Comparison of ENCODE assay signal across 8 cellular contexts in the genomic region with DNA sequence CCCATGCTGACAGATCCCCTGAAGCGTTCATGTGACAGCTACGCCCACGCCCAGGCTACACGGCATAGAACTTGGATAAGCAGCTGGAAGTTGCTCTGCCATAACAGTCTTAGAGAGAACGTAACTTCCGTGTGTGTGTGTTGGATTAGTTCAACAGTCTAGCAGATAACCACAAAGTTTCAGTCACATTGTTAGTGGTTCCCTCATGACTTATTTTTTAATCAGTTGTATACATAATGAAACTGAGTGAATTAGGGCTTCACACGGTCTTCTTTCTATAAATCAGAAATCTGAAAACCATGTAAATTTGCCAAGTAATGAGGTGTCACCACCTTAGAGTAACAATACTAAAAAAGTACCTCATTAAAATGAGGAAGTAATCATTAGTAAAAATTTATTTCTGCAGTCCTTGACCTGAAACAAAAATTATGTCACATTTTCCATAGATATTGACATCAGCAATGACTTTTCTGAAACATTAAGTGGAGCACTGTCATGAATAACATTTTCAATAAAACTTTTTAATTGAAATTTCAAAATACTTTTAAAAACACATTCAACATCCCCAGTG. TPM values are rescaled to one million over a fixed set of nuclear protein-coding genes. Genes with fewer than 3 reads are reported as not detected.
A peak's percentile ranks its signal among the peaks of the same experiment; 100 is the strongest.
DNase-seq lines count a peak whose midpoint lies in the region; ATAC-seq and TF ChIP-seq lines count a peak whose summit lies in the region.

No MANE protein-coding gene starts in this region.

- intact Hi-C loops in CD14-positive monocyte (cut with micrococcal nuclease), result loop anchor here in 1 of 2 donors (5.0 kb wide), 1 partner anchor 63 kb away; no protein-coding TSS in a partner anchor

- H3K27me3 Mint-ChIP-seq in CD14-positive monocyte (ENCODE audit: low read depth in 3 of 3), result peaks cover 0 to 1% (median 1%) of the 10 kb centered on the region in 3 donors
- H3K27me3 Mint-ChIP-seq in activated T-helper 17 cell treated with anti-CD3 and anti-CD28 coated beads, Interleukin-2, amount 50 U/mL, for 72 hours, result no peaks in the 10 kb centered on the region

- TF ChIP-seq CTCF in CD14-positive monocyte (IDR thresholded peaks at IDR 0.05), result no peak

- no peaks in the 10 kb centered on the region for H3K36me3 Mint-ChIP-seq in CD14-positive monocyte
- no peaks in the 10 kb centered on the region for H3K36me3 Mint-ChIP-seq in activated T-helper 17 cell treated with anti-CD3 and anti-CD28 coated beads, Interleukin-2, amount 50 U/mL, for 72 hours (ENCODE audit: low read depth)

- H3K9me3 Mint-ChIP-seq in CD14-positive monocyte, result peaks cover 0 to 4% (median 0%) of the 10 kb centered on the region in 7 donors
- H3K9me3 Mint-ChIP-seq in activated T-helper 17 cell treated with anti-CD3 and anti-CD28 coated beads, Interleukin-2, amount 50 U/mL, for 72 hours, result peaks cover 6% of the 10 kb centered on the region

- no peak overlapping the region for H3K4me3 Mint-ChIP-seq in CD14-positive monocyte
- H3K4me3 Mint-ChIP-seq in activated T-helper 17 cell treated with anti-CD3 and anti-CD28 coated beads, Interleukin-2, amount 50 U/mL, for 72 hours, result no peak overlapping the region

- peak overlapping the region; percentile 30 to 90 (median 81) for H3K27ac Mint-ChIP-seq in CD14-positive monocyte
- peak overlapping the region; percentile 45 for H3K27ac Mint-ChIP-seq in activated T-helper 17 cell treated with anti-CD3 and anti-CD28 coated beads, Interleukin-2, amount 50 U/mL, for 72 hours

- DNase-seq in CD14-positive monocyte (ENCODE audit: low spot score), result peak; percentile 57
- DNase-seq in NCI-H1694 (lab: John Stamatoyannopoulos, UW), result no peak
- no peak for DNase-seq in HK-2 (ENCODE audit: unreplicated experiment)
- DNase-seq in NCI-H128 (lab: John Stamatoyannopoulos, UW; ENCODE audit: unreplicated experiment), result no peak
- no peak for DNase-seq in SKM-1 (lab: John Stamatoyannopoulos, UW; ENCODE audit: unreplicated experiment)

- ATAC-seq in GM19328 (IDR thresholded peaks at IDR 0.05; ENCODE audit: unreplicated experiment), result peak; percentile 88
- ATAC-seq in HG03108 (IDR thresholded peaks at IDR 0.05; ENCODE audit: unreplicated experiment), result peak; percentile 87
- ATAC-seq in activated T-helper 17 cell treated with anti-CD3 and anti-CD28 coated beads, Interleukin-2, amount 50 U/mL, for 72 hours (replicated peaks), result peak; percentile 82

- peaks cover 10% of the 10 kb centered on the region for H3K4me1 Mint-ChIP-seq in CD14-positive monocyte
- H3K4me1 Mint-ChIP-seq in activated T-helper 17 cell treated with anti-CD3 and anti-CD28 coated beads, Interleukin-2, amount 50 U/mL, for 72 hours, result peaks cover 9% of the 10 kb centered on the region

RNA-seq across cellular contexts. Expression of a gene that starts 21.7 kb away (rescaled TPM):
- polyA plus RNA-seq in CD14-positive monocyte, result not detected
- total RNA-seq in activated T-helper 17 cell treated with anti-CD3 and anti-CD28 coated beads, Interleukin-2, amount 50 U/mL, for 72 hours, result 1 to 10 TPM; 1.5 to 2.5 TPM
